Comparison of ENCODE assay signal across 8 cellular contexts in genomic region chr15:63277044-63277892, GRCh38. TPM values are rescaled to one million over a fixed set of nuclear protein-coding genes. Genes with fewer than 3 reads are reported as not detected.
DNase-seq lines count a peak whose midpoint lies in the region; ATAC-seq and TF ChIP-seq lines count a peak whose summit lies in the region.

TSS of gene APH1B (plus strand) at chr15:63277605. CDS start at chr15:63277624, 19 bp downstream.

- peak within 1 kb of the TSS; percentile 97 for H3K4me3 ChIP-seq in coronary artery

- ATAC-seq in HG03060 (IDR thresholded peaks at IDR 0.05; ENCODE audit: low read depth, unreplicated experiment) (peak; percentile 33), left lobe of liver (peak; percentile 95)

- no peak for TF ChIP-seq CTCF in coronary artery (IDR thresholded peaks at IDR 0.05)

- peak within 1 kb of the TSS; percentile 67 to 96 for H3K27ac ChIP-seq in coronary artery

- peak; percentile 88 for DNase-seq in NK-92 treated with Interleukin-12 subunit alpha and Interleukin-12 subunit beta, amount 100 ng/mL, for 24 hours (lab: John Stamatoyannopoulos, UW)
- DNase-seq in NK-92 (lab: John Stamatoyannopoulos, UW; ENCODE audit: unreplicated experiment), result no peak
- DNase-seq in NCI-H460 (ENCODE audit: extremely low read depth, low read depth), result peak; percentile 55
- DNase-seq in activated CD4-positive, alpha-beta T cell treated with anti-CD3 and anti-CD28 coated beads for 48 hours, result peak; percentile 72
- peak; percentile 86 for DNase-seq in coronary artery (ENCODE audit: low spot score)
- peak; percentile 86 for DNase-seq in left lobe of liver (ENCODE audit: low spot score)
- DNase-seq in stimulated activated CD4-positive, alpha-beta T cell treated with anti-CD3 and anti-CD28 coated beads, Interleukin-2, amount 100 ng/mL, for 48 hours, result peak; percentile 45 to 55

RNA-seq across cellular contexts. Expression of gene APH1B, which starts in this region (rescaled TPM):
- 6.6 and 8.2 TPM in 2 replicates for total RNA-seq in NCI-H460 (2014; rRNA removed; shearing (Covaris generic))
- polyA plus RNA-seq in NCI-H460 (2014; cell fraction: nucleus; rRNA removed), result 4.2 and 12.2 TPM in 2 replicates
- total RNA-seq in left lobe of liver, result 3.3 TPM
